Comparison of ENCODE assay signal across 12 cellular contexts in genomic region chr9:118829334-118829733, GRCh38.
A peak's percentile ranks its signal among the peaks of the same experiment; 100 is the strongest.
DNase-seq lines count a peak whose midpoint lies in the region; ATAC-seq, FAIRE-seq and TF ChIP-seq lines count a peak whose summit lies in the region.
"Had no signal": no experiment of that assay in that cellular context is flagged by ENCODE, and none has a peak within 500 bp of the region (broad histone marks: within the 10 kb centered on the region; RNA-seq: fewer than 3 reads in every experiment).

No MANE protein-coding gene starts in this region.

- no peak overlapping the region for H3K23ac ChIP-seq in H9 (ENCODE audit: insufficient read length, low read depth, low read length)

- H2BK12ac ChIP-seq in H9 (ENCODE audit: insufficient read length, low read depth, low read length): no peak overlapping the region

- intact Hi-C loops in left lung (cut with DNase I): no loop called here

- no peak for FAIRE-seq in A549 (lab: Jason Lieb, UNC)

- H3K79me2 ChIP-seq in H9 (ENCODE audit: insufficient read depth, low read length): no peaks in the 10 kb centered on the region

- no peak overlapping the region for H2AFZ ChIP-seq in H9 (ENCODE audit: low read length)

- H3K4ac ChIP-seq in H9 (ENCODE audit: low read depth, low read length): no peak overlapping the region

- H3K9me3 Mint-ChIP-seq in H9: no peaks in the 10 kb centered on the region

- no peak overlapping the region for H4K91ac ChIP-seq in H9 (ENCODE audit: insufficient read length, low read depth, low read length)

- DNase-seq in A549 (ENCODE audit: low read depth in 1 of 2, low spot score in 1 of 2) (peak in 1 of 2 experiments; percentile 3), H9 (no peak), amniotic epithelial cell (ENCODE audit: low read depth) (peak; percentile 7), left lung (no peak), caudate nucleus (lab: John Stamatoyannopoulos, UW) (no peak), HUDEP-2 (lab: John Stamatoyannopoulos, UW; ENCODE audit: unreplicated experiment in 76 of 76) (no peak)
- DNase-seq: activated naive CD8-positive, alpha-beta T cell treated with anti-CD3 and anti-CD28 coated beads, Interleukin-2, amount 10 ng/mL, durations not matched to agents 7 days and 5 days; Calu3; foreskin keratinocyte; NCI-H187 had no signal

- H3K27ac Mint-ChIP-seq in H9: no peak overlapping the region
- H3K27ac Mint-ChIP-seq: activated naive CD8-positive, alpha-beta T cell treated with anti-CD3 and anti-CD28 coated beads, Interleukin-2, amount 10 ng/mL, durations not matched to agents 7 days and 5 days had no signal

- TF ChIP-seq CTCF in A549 (IDR thresholded peaks at IDR 0.05): no peak
- peak; percentile 62 for TF ChIP-seq CTCF in H9 (conservative IDR thresholded peaks at IDR 0.05)
- peak in 1 of 2 donors; percentile 43 for TF ChIP-seq CTCF in left lung (IDR thresholded peaks at IDR 0.05)

- no peak overlapping the region for H3K27ac ChIP-seq in A549
- H3K27ac ChIP-seq in H9 (ENCODE audit: insufficient read length, low read depth, low read length): no peak overlapping the region
- no peak overlapping the region for H3K27ac ChIP-seq in left lung
- H3K27ac ChIP-seq in caudate nucleus (ENCODE audit: low read depth, low read length): no peak overlapping the region
- H3K27ac ChIP-seq: foreskin keratinocyte had no signal

- CTCF ChIA-PET in A549 (lab: Yijun Ruan, JAX): interaction anchor here (1.1 kb wide), 1 partner anchor 12 kb away, joined by 3 read pairs; no protein-coding TSS in a partner anchor

- TF ChIP-seq EP300 in A549 (IDR thresholded peaks at IDR 0.05): no peak

- H3K4me3 ChIP-seq in A549 (no peak overlapping the region), left lung (no peak overlapping the region)

- no peak overlapping the region for H3K56ac ChIP-seq in H9 (ENCODE audit: insufficient read length, low read depth, low read length)

- H3K4me2 ChIP-seq in A549 (no peak overlapping the region), H9 (ENCODE audit: insufficient read depth, insufficient read length, low read length) (no peak overlapping the region)

- no peak overlapping the region for H3K14ac ChIP-seq in H9 (ENCODE audit: insufficient read depth, low read length)

- H3K27me3 Mint-ChIP-seq in H9 (ENCODE audit: low read depth): no peaks in the 10 kb centered on the region
- H3K27me3 Mint-ChIP-seq: activated naive CD8-positive, alpha-beta T cell treated with anti-CD3 and anti-CD28 coated beads, Interleukin-2, amount 10 ng/mL, durations not matched to agents 7 days and 5 days had no signal

- H3K4me1 Mint-ChIP-seq in H9: peaks cover 2% of the 10 kb centered on the region in 2 experiments; a peak in 2 of 4 replicates
- H3K4me1 Mint-ChIP-seq: activated naive CD8-positive, alpha-beta T cell treated with anti-CD3 and anti-CD28 coated beads, Interleukin-2, amount 10 ng/mL, durations not matched to agents 7 days and 5 days had no signal

- peak; percentile 34 to 37; a peak in 3 of 5 replicates for TF ChIP-seq RAD21 in A549 (conservative IDR thresholded peaks at IDR 0.05 in 1 of 2, IDR thresholded peaks at IDR 0.05 in 1 of 2)

- H3K23me2 ChIP-seq in H9 (ENCODE audit: insufficient read length, low read depth, low read length, poor library complexity, severe bottlenecking): no peaks in the 10 kb centered on the region

- no peak overlapping the region for H2BK15ac ChIP-seq in H9 (ENCODE audit: low read depth, low read length)

- H4K8ac ChIP-seq in H9 (replicated peaks; ENCODE audit: insufficient read length, low read depth, low read length): no peak overlapping the region

- no peak for TF ChIP-seq POLR2A in A549 (IDR thresholded peaks at IDR 0.05; ENCODE audit: low read length)

- no peak overlapping the region for H2AK5ac ChIP-seq in H9 (ENCODE audit: insufficient read length, low read length)

- no peak overlapping the region for H3K9ac ChIP-seq in H9 (ENCODE audit: extremely low read depth, insufficient read length, low read length)

- no peaks in the 10 kb centered on the region for H4K20me1 ChIP-seq in H9 (ENCODE audit: control insufficient read depth, insufficient read depth, insufficient read length)

- no peak overlapping the region for H3T11ph ChIP-seq in H9 (ENCODE audit: low read length)

- H3K18ac ChIP-seq in H9 (ENCODE audit: insufficient read length, low read depth, low read length): no peak overlapping the region

- no peak overlapping the region for H2BK5ac ChIP-seq in H9 (ENCODE audit: insufficient read length, low read length)

- H4K5ac ChIP-seq in H9 (ENCODE audit: insufficient read length, low read depth, low read length): no peak overlapping the region

- H3K4me1 ChIP-seq in A549 (no peaks in the 10 kb centered on the region), H9 (ENCODE audit: insufficient read depth, low read length) (no peaks in the 10 kb centered on the region), left lung (no peaks in the 10 kb centered on the region)
- H3K4me1 ChIP-seq: foreskin keratinocyte had no signal

- H3K27me3 ChIP-seq in H9 (ENCODE audit: insufficient read depth, low read length) (no peaks in the 10 kb centered on the region), left lung (no peaks in the 10 kb centered on the region)
- H3K27me3 ChIP-seq: foreskin keratinocyte had no signal

- no peak overlapping the region for H2BK20ac ChIP-seq in H9 (ENCODE audit: low read depth, low read length, poor library complexity, severe bottlenecking)

- no peak for ATAC-seq in A549
- ATAC-seq in left lung: peak; percentile 63
- no peak for ATAC-seq in HG02610 (IDR thresholded peaks at IDR 0.05; ENCODE audit: unreplicated experiment)
- no peak for ATAC-seq in GM21367 (IDR thresholded peaks at IDR 0.05; ENCODE audit: unreplicated experiment)
- ATAC-seq: foreskin keratinocyte had no signal

- POLR2A ChIA-PET in A549 (lab: Yijun Ruan, JAX): no interaction called here

- no peaks in the 10 kb centered on the region for H3K36me3 ChIP-seq in left lung

- H3K9me3 ChIP-seq in A549: no peaks in the 10 kb centered on the region
- no peaks in the 10 kb centered on the region for H3K9me3 ChIP-seq in H9 (ENCODE audit: control insufficient read depth, low read depth, low read length)
- no peaks in the 10 kb centered on the region for H3K9me3 ChIP-seq in left lung

- no peaks in the 10 kb centered on the region for H3K36me3 Mint-ChIP-seq in H9 (ENCODE audit: insufficient read depth in 1 of 3, low read depth in 3 of 3)
- H3K36me3 Mint-ChIP-seq: activated naive CD8-positive, alpha-beta T cell treated with anti-CD3 and anti-CD28 coated beads, Interleukin-2, amount 10 ng/mL, durations not matched to agents 7 days and 5 days had no signal

- H3K4me3 Mint-ChIP-seq in H9: no peak overlapping the region
- H3K4me3 Mint-ChIP-seq: activated naive CD8-positive, alpha-beta T cell treated with anti-CD3 and anti-CD28 coated beads, Interleukin-2, amount 10 ng/mL, durations not matched to agents 7 days and 5 days had no signal

- no peaks in the 10 kb centered on the region for H3K79me1 ChIP-seq in H9 (ENCODE audit: insufficient read depth, low read depth, low read length, poor library complexity, severe bottlenecking)

- H2BK120ac ChIP-seq in H9 (ENCODE audit: low read depth, low read length, poor library complexity, severe bottlenecking): no peak overlapping the region

TF ChIP-seq in A549, 52 proteins besides CTCF, POLR2A, EP300 and RAD21:
- TF ChIP-seq SREBF2 (IDR thresholded peaks at IDR 0.05) (no peak), FOSL2 (IDR thresholded peaks at IDR 0.05) (no peak), FOSL2 (CRISPR knock-in tag; IDR thresholded peaks at IDR 0.05) (no peak), CEBPB (IDR thresholded peaks at IDR 0.05) (no peak), JUN (IDR thresholded peaks at IDR 0.05) (no peak)
